In genomic region chr3:153970735-153971347, GRCh38 we compare ENCODE assay signal across 9 cellular contexts.
DNase-seq lines count a peak whose midpoint lies in the region; ATAC-seq lines count a peak whose summit lies in the region.
"Had no signal": no experiment of that assay in that cellular context is flagged by ENCODE, and none has a peak within 500 bp of the region (broad histone marks: within the 10 kb centered on the region; RNA-seq: fewer than 3 reads in every experiment).

No MANE protein-coding gene starts in this region.

- DNase-seq in GM03348 (ENCODE audit: low spot score), result peak; percentile 24
- peak; percentile 58 for DNase-seq in NAMALWA (ENCODE audit: low spot score)
- peak; percentile 26 to 50 for DNase-seq in T47D (ENCODE audit: low read depth in 1 of 2, low spot score in 1 of 2)
- DNase-seq in midbrain (lab: John Stamatoyannopoulos, UW), result peak; percentile 9
- DNase-seq in activated CD4-positive, alpha-beta T cell treated with anti-CD3 and anti-CD28 coated beads, Interleukin-2, amount 10 ng/mL, durations not matched to agents 7 days and 5 days, result no peak
- DNase-seq in activated T-helper 1 cell treated with anti-CD3 and anti-CD28 coated beads, Interleukin-12 subunit alpha, Interleukin-12 subunit beta, Interleukin-2, Interleukin-4 antibody, amounts not matched to agents 30 ng/mL and 10 ng/mL and 1 ng/mL, durations not matched to agents 14 hours and 24 hours and 36 hours (ENCODE audit: low spot score), result no peak
- no peak for DNase-seq in activated CD8-positive, alpha-beta memory T cell treated with anti-CD3 and anti-CD28 coated beads, Interleukin-2, amount 10 ng/mL, durations not matched to agents 7 days and 5 days
- DNase-seq: KG1 had no signal

- H3K9me3 Mint-ChIP-seq in activated CD4-positive, alpha-beta T cell treated with anti-CD3 and anti-CD28 coated beads, Interleukin-2, amount 10 ng/mL, durations not matched to agents 7 days and 5 days, result no peaks in the 10 kb centered on the region
- H3K9me3 Mint-ChIP-seq in activated T-helper 1 cell treated with anti-CD3 and anti-CD28 coated beads, Interleukin-12 subunit alpha, Interleukin-12 subunit beta, Interleukin-2, Interleukin-4 antibody, amounts not matched to agents 30 ng/mL and 10 ng/mL and 1 ng/mL, durations not matched to agents 14 hours and 24 hours and 36 hours, result no peaks in the 10 kb centered on the region
- H3K9me3 Mint-ChIP-seq in activated T-helper 17 cell treated with anti-CD3 and anti-CD28 coated beads, Interleukin-2, amount 50 U/mL, for 72 hours, result peaks cover 4% of the 10 kb centered on the region
- H3K9me3 Mint-ChIP-seq in activated CD8-positive, alpha-beta memory T cell treated with anti-CD3 and anti-CD28 coated beads, Interleukin-2, amount 10 ng/mL, durations not matched to agents 7 days and 5 days (ENCODE audit: low read depth), result no peaks in the 10 kb centered on the region

- CTCF ChIA-PET in activated CD4-positive, alpha-beta T cell treated with anti-CD3 and anti-CD28 coated beads, Interleukin-2, amount 10 ng/mL, durations not matched to agents 7 days and 5 days (lab: Charles Lee), result no interaction called here
- CTCF ChIA-PET in activated CD8-positive, alpha-beta memory T cell treated with anti-CD3 and anti-CD28 coated beads, Interleukin-2, amount 10 ng/mL, durations not matched to agents 7 days and 5 days (lab: Charles Lee), result interaction anchor here (1.1 to 1.2 kb wide), 2 partner anchors 10 to 928 kb away, joined by 3 to 4 read pairs; no protein-coding TSS in a partner anchor

- intact Hi-C loops in activated T-helper 1 cell treated with anti-CD3 and anti-CD28 coated beads, Interleukin-12 subunit alpha, Interleukin-12 subunit beta, Interleukin-2, Interleukin-4 antibody, amounts not matched to agents 30 ng/mL and 10 ng/mL and 1 ng/mL, durations not matched to agents 14 hours and 24 hours and 36 hours (cut with micrococcal nuclease), result no loop called here

- H3K36me3 Mint-ChIP-seq in activated CD4-positive, alpha-beta T cell treated with anti-CD3 and anti-CD28 coated beads, Interleukin-2, amount 10 ng/mL, durations not matched to agents 7 days and 5 days (ENCODE audit: low read depth), result no peaks in the 10 kb centered on the region
- H3K36me3 Mint-ChIP-seq in activated T-helper 1 cell treated with anti-CD3 and anti-CD28 coated beads, Interleukin-12 subunit alpha, Interleukin-12 subunit beta, Interleukin-2, Interleukin-4 antibody, amounts not matched to agents 30 ng/mL and 10 ng/mL and 1 ng/mL, durations not matched to agents 14 hours and 24 hours and 36 hours (ENCODE audit: low read depth), result no peaks in the 10 kb centered on the region
- no peaks in the 10 kb centered on the region for H3K36me3 Mint-ChIP-seq in activated T-helper 17 cell treated with anti-CD3 and anti-CD28 coated beads, Interleukin-2, amount 50 U/mL, for 72 hours (ENCODE audit: low read depth)
- H3K36me3 Mint-ChIP-seq in activated CD8-positive, alpha-beta memory T cell treated with anti-CD3 and anti-CD28 coated beads, Interleukin-2, amount 10 ng/mL, durations not matched to agents 7 days and 5 days, result no peaks in the 10 kb centered on the region

- peaks cover 10% of the 10 kb centered on the region for H3K27me3 Mint-ChIP-seq in activated CD4-positive, alpha-beta T cell treated with anti-CD3 and anti-CD28 coated beads, Interleukin-2, amount 10 ng/mL, durations not matched to agents 7 days and 5 days
- H3K27me3 Mint-ChIP-seq in activated T-helper 1 cell treated with anti-CD3 and anti-CD28 coated beads, Interleukin-12 subunit alpha, Interleukin-12 subunit beta, Interleukin-2, Interleukin-4 antibody, amounts not matched to agents 30 ng/mL and 10 ng/mL and 1 ng/mL, durations not matched to agents 14 hours and 24 hours and 36 hours (ENCODE audit: insufficient read depth), result no peaks in the 10 kb centered on the region
- peaks cover 8% of the 10 kb centered on the region for H3K27me3 Mint-ChIP-seq in activated T-helper 17 cell treated with anti-CD3 and anti-CD28 coated beads, Interleukin-2, amount 50 U/mL, for 72 hours
- peaks cover 8% of the 10 kb centered on the region for H3K27me3 Mint-ChIP-seq in activated CD8-positive, alpha-beta memory T cell treated with anti-CD3 and anti-CD28 coated beads, Interleukin-2, amount 10 ng/mL, durations not matched to agents 7 days and 5 days

- in situ Hi-C loops in T47D (cut with HindIII; ENCODE audit: low pct_unique_long_range_greater_than_20kb, low sequenced_read_pairs), result no loop called here

- H3K4me1 Mint-ChIP-seq in activated CD4-positive, alpha-beta T cell treated with anti-CD3 and anti-CD28 coated beads, Interleukin-2, amount 10 ng/mL, durations not matched to agents 7 days and 5 days, result no peaks in the 10 kb centered on the region
- H3K4me1 Mint-ChIP-seq in activated T-helper 1 cell treated with anti-CD3 and anti-CD28 coated beads, Interleukin-12 subunit alpha, Interleukin-12 subunit beta, Interleukin-2, Interleukin-4 antibody, amounts not matched to agents 30 ng/mL and 10 ng/mL and 1 ng/mL, durations not matched to agents 14 hours and 24 hours and 36 hours (ENCODE audit: low read depth), result no peaks in the 10 kb centered on the region
- peaks cover 6% of the 10 kb centered on the region for H3K4me1 Mint-ChIP-seq in activated T-helper 17 cell treated with anti-CD3 and anti-CD28 coated beads, Interleukin-2, amount 50 U/mL, for 72 hours
- H3K4me1 Mint-ChIP-seq in activated CD8-positive, alpha-beta memory T cell treated with anti-CD3 and anti-CD28 coated beads, Interleukin-2, amount 10 ng/mL, durations not matched to agents 7 days and 5 days, result peaks cover 17% of the 10 kb centered on the region

- H3K4me3 Mint-ChIP-seq in activated CD4-positive, alpha-beta T cell treated with anti-CD3 and anti-CD28 coated beads, Interleukin-2, amount 10 ng/mL, durations not matched to agents 7 days and 5 days, result no peak overlapping the region
- H3K4me3 Mint-ChIP-seq in activated T-helper 1 cell treated with anti-CD3 and anti-CD28 coated beads, Interleukin-12 subunit alpha, Interleukin-12 subunit beta, Interleukin-2, Interleukin-4 antibody, amounts not matched to agents 30 ng/mL and 10 ng/mL and 1 ng/mL, durations not matched to agents 14 hours and 24 hours and 36 hours, result no peak overlapping the region
- no peak overlapping the region for H3K4me3 Mint-ChIP-seq in activated T-helper 17 cell treated with anti-CD3 and anti-CD28 coated beads, Interleukin-2, amount 50 U/mL, for 72 hours
- H3K4me3 Mint-ChIP-seq in activated CD8-positive, alpha-beta memory T cell treated with anti-CD3 and anti-CD28 coated beads, Interleukin-2, amount 10 ng/mL, durations not matched to agents 7 days and 5 days, result no peak overlapping the region

- POLR2A ChIA-PET in activated CD4-positive, alpha-beta T cell treated with anti-CD3 and anti-CD28 coated beads, Interleukin-2, amount 10 ng/mL, durations not matched to agents 7 days and 5 days (lab: Charles Lee), result no interaction called here

- no peak for ATAC-seq in activated T-helper 17 cell treated with anti-CD3 and anti-CD28 coated beads, Interleukin-2, amount 50 U/mL, for 72 hours (replicated peaks)
- no peak for ATAC-seq in activated CD8-positive, alpha-beta memory T cell treated with anti-CD3 and anti-CD28 coated beads, Interleukin-2, amount 10 ng/mL, durations not matched to agents 7 days and 5 days

- no peak overlapping the region for H3K27ac Mint-ChIP-seq in activated CD4-positive, alpha-beta T cell treated with anti-CD3 and anti-CD28 coated beads, Interleukin-2, amount 10 ng/mL, durations not matched to agents 7 days and 5 days
- H3K27ac Mint-ChIP-seq in activated T-helper 1 cell treated with anti-CD3 and anti-CD28 coated beads, Interleukin-12 subunit alpha, Interleukin-12 subunit beta, Interleukin-2, Interleukin-4 antibody, amounts not matched to agents 30 ng/mL and 10 ng/mL and 1 ng/mL, durations not matched to agents 14 hours and 24 hours and 36 hours, result no peak overlapping the region
- H3K27ac Mint-ChIP-seq in activated T-helper 17 cell treated with anti-CD3 and anti-CD28 coated beads, Interleukin-2, amount 50 U/mL, for 72 hours, result no peak overlapping the region
- no peak overlapping the region for H3K27ac Mint-ChIP-seq in activated CD8-positive, alpha-beta memory T cell treated with anti-CD3 and anti-CD28 coated beads, Interleukin-2, amount 10 ng/mL, durations not matched to agents 7 days and 5 days

Comparison
In these comparisons a context has a peak if more than half of its experiments do, and no peak if none do; other contexts are left out.
1. DNase-seq: peak in GM03348 (single experiment), NAMALWA (single experiment), T47D (2 of 2) and midbrain (single experiment); none in activated CD4-positive, alpha-beta T cell treated with anti-CD3 and anti-CD28 coated beads, Interleukin-2, amount 10 ng/mL, durations not matched to agents 7 days and 5 days (single experiment), activated T-helper 1 cell treated with anti-CD3 and anti-CD28 coated beads, Interleukin-12 subunit alpha, Interleukin-12 subunit beta, Interleukin-2, Interleukin-4 antibody, amounts not matched to agents 30 ng/mL and 10 ng/mL and 1 ng/mL, durations not matched to agents 14 hours and 24 hours and 36 hours (single experiment) and activated CD8-positive, alpha-beta memory T cell treated with anti-CD3 and anti-CD28 coated beads, Interleukin-2, amount 10 ng/mL, durations not matched to agents 7 days and 5 days (single experiment).